1 cellular context compared by ENCODE assay signal in genomic region chr12:56127888-56128668, GRCh38.
TF ChIP-seq lines count a peak whose summit lies in the region.

ESYT1 (plus strand) TSS chr12:56128267; CDS start chr12:56128320, 53 bp downstream.

TF ChIP-seq in K562, 482 proteins besides CTCF, POLR2A, EP300 and RAD21 (continued from another document and continues in another):
- TF ChIP-seq MCM3 (IDR thresholded peaks at IDR 0.05), result no peak
- TF ChIP-seq ZNF121 (CRISPR knock-in tag; conservative IDR thresholded peaks at IDR 0.05), result no peak
- no peak for TF ChIP-seq EZH2 (IDR thresholded peaks at IDR 0.05; ENCODE audit: borderline replicate concordance, low read depth, low read length)
- no peak for TF ChIP-seq PTRF (tag; IDR thresholded peaks at IDR 0.05)
- no peak for TF ChIP-seq GABPA (tag; conservative IDR thresholded peaks at IDR 0.05; ENCODE audit: low read depth)
- no peak for TF ChIP-seq CHD1 (IDR thresholded peaks at IDR 0.05; ENCODE audit: low read length)
- no peak for TF ChIP-seq ZNF239 (CRISPR knock-in tag; IDR thresholded peaks at IDR 0.05)
- no peak for TF ChIP-seq KDM1A (IDR thresholded peaks at IDR 0.05)
- no peak for TF ChIP-seq FOXK1 (CRISPR knock-in tag; IDR thresholded peaks at IDR 0.05; ENCODE audit: borderline replicate concordance)
- TF ChIP-seq MEF2D (tag; conservative IDR thresholded peaks at IDR 0.05; ENCODE audit: low read depth), result no peak
- TF ChIP-seq MBD1 (CRISPR knock-in tag; IDR thresholded peaks at IDR 0.05), result no peak
- no peak for TF ChIP-seq CHD7 (IDR thresholded peaks at IDR 0.05; ENCODE audit: low read depth, low read length)
- peak; percentile 42; the same call in 1 of the 2 replicates for TF ChIP-seq REST (CRISPR knock-in tag; IDR thresholded peaks at IDR 0.05; ENCODE audit: low read depth)
- TF ChIP-seq HMG20B (CRISPR knock-in tag; IDR thresholded peaks at IDR 0.05), result no peak
- TF ChIP-seq FOXJ2 (tag; IDR thresholded peaks at IDR 0.05), result no peak
- TF ChIP-seq PREB (CRISPR knock-in tag; IDR thresholded peaks at IDR 0.05), result no peak
- no peak for TF ChIP-seq ZNF655 (CRISPR knock-in tag; IDR thresholded peaks at IDR 0.05)
- no peak for TF ChIP-seq SRSF1 (IDR thresholded peaks at IDR 0.05; ENCODE audit: low read depth, low read length)
- TF ChIP-seq CHAMP1 (IDR thresholded peaks at IDR 0.05), result no peak
- no peak for TF ChIP-seq ZC3H8 (IDR thresholded peaks at IDR 0.05)
- no peak for TF ChIP-seq ZNF561 (CRISPR knock-in tag; conservative IDR thresholded peaks at IDR 0.05)
- TF ChIP-seq KHSRP (IDR thresholded peaks at IDR 0.05), result 0 out of 2 replicates have a peak, but pooled peaks have one; percentile 38
- no peak for TF ChIP-seq SNAPC5 (CRISPR knock-in tag; IDR thresholded peaks at IDR 0.05)
- TF ChIP-seq ZNF696 (CRISPR knock-in tag; conservative IDR thresholded peaks at IDR 0.05), result no peak
- TF ChIP-seq ZNF143 (CRISPR knock-in tag; IDR thresholded peaks at IDR 0.05), result no peak
- no peak for TF ChIP-seq RUNX1 (IDR thresholded peaks at IDR 0.05; ENCODE audit: low read depth)
- TF ChIP-seq BRF1 (IDR thresholded peaks at IDR 0.05; ENCODE audit: borderline replicate concordance, extremely low read depth, insufficient read length), result no peak
- no peak for TF ChIP-seq GTF3C2 (IDR thresholded peaks at IDR 0.05; ENCODE audit: borderline replicate concordance, extremely low read depth, insufficient read length)
- no peak for TF ChIP-seq STAT5B (CRISPR knock-in tag; IDR thresholded peaks at IDR 0.05)
